In genomic region chrX:53354669-53355068, GRCh38 we compare ENCODE assay signal across 14 cellular contexts.
"Had no signal": no experiment of that assay in that cellular context is flagged by ENCODE, and none has a peak within 500 bp of the region (broad histone marks: within the 10 kb centered on the region; RNA-seq: fewer than 3 reads in every experiment).

No MANE protein-coding gene starts in this region.

- H3K4me1 Mint-ChIP-seq: T-cell had no signal

- H3K27me3 ChIP-seq: foreskin keratinocyte, sigmoid colon had no signal

- H3K36me3 ChIP-seq: sigmoid colon had no signal

- ATAC-seq: activated CD8-positive, alpha-beta T cell treated with anti-CD3 and anti-CD28 coated beads, Interleukin-2, amount 10 ng/mL, durations not matched to agents 7 days and 5 days; foreskin keratinocyte; natural killer cell treated with Interleukin-12 subunit alpha and Interleukin-12 subunit beta and Interleukin-15 and Interleukin-18, amount 100 ng/mL, for 72 hours; T-cell had no signal

- H3K36me3 Mint-ChIP-seq: natural killer cell treated with Interleukin-12 subunit alpha and Interleukin-12 subunit beta and Interleukin-15 and Interleukin-18, amount 100 ng/mL, for 72 hours; T-cell had no signal

- H3K9me3 Mint-ChIP-seq: natural killer cell treated with Interleukin-12 subunit alpha and Interleukin-12 subunit beta and Interleukin-15 and Interleukin-18, amount 100 ng/mL, for 72 hours had no signal

- DNase-seq: activated CD4-positive, alpha-beta T cell treated with anti-CD3 and anti-CD28 coated beads for 4 hours; activated CD8-positive, alpha-beta memory T cell treated with anti-CD3 and anti-CD28 coated beads, Interleukin-2, amount 50 U/mL, for 48 hours; activated CD8-positive, alpha-beta T cell treated with anti-CD3 and anti-CD28 coated beads, Interleukin-2, amount 10 ng/mL, durations not matched to agents 7 days and 5 days; activated naive CD4-positive, alpha-beta T cell; dermis blood vessel endothelial cell; foreskin keratinocyte; sigmoid colon; stimulated activated naive CD4-positive, alpha-beta T cell; substantia nigra; T-cell; T1000; trophoblast cell had no signal

- H3K27ac ChIP-seq: foreskin keratinocyte, sigmoid colon, VCaP had no signal

- H3K27ac Mint-ChIP-seq: activated CD8-positive, alpha-beta T cell treated with anti-CD3 and anti-CD28 coated beads, Interleukin-2, amount 10 ng/mL, durations not matched to agents 7 days and 5 days; natural killer cell treated with Interleukin-12 subunit alpha and Interleukin-12 subunit beta and Interleukin-15 and Interleukin-18, amount 100 ng/mL, for 72 hours; T-cell had no signal

- H3K4me3 Mint-ChIP-seq: activated CD8-positive, alpha-beta T cell treated with anti-CD3 and anti-CD28 coated beads, Interleukin-2, amount 10 ng/mL, durations not matched to agents 7 days and 5 days; natural killer cell treated with Interleukin-12 subunit alpha and Interleukin-12 subunit beta and Interleukin-15 and Interleukin-18, amount 100 ng/mL, for 72 hours; T-cell had no signal

- H3K4me1 ChIP-seq: foreskin keratinocyte, sigmoid colon had no signal

- H3K9me3 ChIP-seq: sigmoid colon had no signal

- H3K4me3 ChIP-seq: sigmoid colon had no signal
